Comparison of ENCODE assay signal across 1 cellular context in genomic region chr19:8423821-8424223, GRCh38.
TF ChIP-seq lines count a peak whose summit lies in the region.

No MANE protein-coding gene starts in this region.

TF ChIP-seq in GM23338, 12 proteins besides CTCF, POLR2A, EP300 and RAD21 (continued from another document):
- TF ChIP-seq ZNF462 (CRISPR knock-in tag; IDR thresholded peaks at IDR 0.05) (no peak), EZH2 (IDR thresholded peaks at IDR 0.05; ENCODE audit: low read depth, unreplicated experiment) (no peak), REST (IDR thresholded peaks at IDR 0.05; ENCODE audit: unreplicated experiment) (no peak), POLR2AphosphoS5 (IDR thresholded peaks at IDR 0.05; ENCODE audit: low read depth) (no peak), NANOG (IDR thresholded peaks at IDR 0.05; ENCODE audit: borderline replicate concordance) (no peak), EZH2phosphoT487 (IDR thresholded peaks at IDR 0.05; ENCODE audit: unreplicated experiment) (no peak)
